In the genomic region with DNA sequence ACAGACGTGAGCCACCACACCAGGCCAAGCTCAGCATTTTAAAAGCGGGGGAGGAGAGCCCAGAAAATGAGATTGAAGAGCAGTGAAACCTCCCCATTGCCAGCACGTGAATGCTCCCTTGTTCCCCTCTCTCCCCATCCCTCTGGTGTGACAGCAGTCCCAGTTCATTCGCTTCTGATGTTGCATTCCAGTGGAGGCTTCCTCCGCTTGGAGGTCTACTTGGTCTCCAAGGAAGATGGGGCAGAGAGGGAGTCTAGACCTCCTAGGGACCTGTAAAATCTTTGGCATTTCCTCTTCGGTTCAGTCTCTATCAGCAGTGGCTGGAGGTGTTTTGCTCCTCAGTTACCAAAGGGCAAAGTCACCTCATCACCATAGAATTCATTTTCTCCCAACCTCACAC, we compare ENCODE assay signal across 25 cellular contexts. TPM values are rescaled to one million over a fixed set of nuclear protein-coding genes. Genes with fewer than 3 reads are reported as not detected.
A peak's percentile ranks its signal among the peaks of the same experiment; 100 is the strongest.
DNase-seq lines count a peak whose midpoint lies in the region; ATAC-seq, FAIRE-seq and TF ChIP-seq lines count a peak whose summit lies in the region.
"Had no signal": no experiment of that assay in that cellular context is flagged by ENCODE, and none has a peak within 500 bp of the region (broad histone marks: within the 10 kb centered on the region; RNA-seq: fewer than 3 reads in every experiment).

No MANE protein-coding gene starts in this region.

- POLR2A ChIA-PET in IMR-90 (lab: Charles Lee; ENCODE audit: unreplicated experiment) = no interaction called here
- POLR2A ChIA-PET in H1 (lab: Charles Lee; ENCODE audit: partially characterized antibody) = interaction anchor here (1.1 kb wide), 1 partner anchor 35 kb away, joined by 4 read pairs; no protein-coding TSS in a partner anchor

- H4K8ac ChIP-seq in IMR-90 (ENCODE audit: low read depth in 2 of 2, low read length in 2 of 2) (no peak overlapping the region), H1 (ENCODE audit: extremely low read depth, insufficient read depth, low read length) (0 out of 2 replicates have a peak overlapping the region, but pooled peaks have one; percentile 43)

- H3K4me3 ChIP-seq in IMR-90 (ENCODE audit: insufficient read depth, low read depth, low read length) (no peak overlapping the region), H1 (ENCODE audit: extremely low read depth in 1 of 4, insufficient read depth in 2 of 4, low read depth in 3 of 4, low read length in 4 of 4) (no peak overlapping the region), neural progenitor cell (no peak overlapping the region)

- H2BK20ac ChIP-seq in IMR-90 (ENCODE audit: low read depth, low read length) (no peak overlapping the region), H1 (ENCODE audit: low read length) (no peak overlapping the region)

- H3K9me1 ChIP-seq in IMR-90 (ENCODE audit: insufficient read depth, low read length) = no peaks in the 10 kb centered on the region

- H4K5ac ChIP-seq in IMR-90 (ENCODE audit: low read depth, low read length) (no peak overlapping the region), H1 (ENCODE audit: insufficient read length, low read depth, low read length) (no peak overlapping the region)

- no peak for FAIRE-seq in H1 (lab: Jason Lieb, UNC)
- FAIRE-seq: GM19239 had no signal

- H3K56ac ChIP-seq in IMR-90 (ENCODE audit: extremely low read depth, insufficient read depth, low read length) (no peak overlapping the region), H1 (replicated peaks; ENCODE audit: insufficient read length, low read depth, low read length) (no peak overlapping the region)

- TF ChIP-seq CTCF in IMR-90 (conservative IDR thresholded peaks at IDR 0.05; ENCODE audit: low read depth, low read length) (no peak), H1 (IDR thresholded peaks at IDR 0.05; ENCODE audit: control extremely low read depth in 1 of 3, insufficient read depth in 1 of 3, low read depth in 1 of 3, low read length in 3 of 3) (no peak), neural progenitor cell (IDR thresholded peaks at IDR 0.05) (no peak), CD14-positive monocyte (IDR thresholded peaks at IDR 0.05) (no peak)

- 0 out of 2 replicates have a peak overlapping the region, but pooled peaks have one; percentile 6 for H3K14ac ChIP-seq in IMR-90 (replicated peaks; ENCODE audit: low read depth, low read length)
- H3K14ac ChIP-seq in H1 (ENCODE audit: insufficient read length) = no peak overlapping the region

- BruUV-seq in IMR-90 (replicated peaks; lab: Mats Ljungman, UMichigan) = no TSS peak

- in situ Hi-C loops in IMR-90 (cut with MboI; ENCODE audit: low sequenced_read_pairs) = no loop called here

- no peak overlapping the region; the same call in 2 of the 3 replicates for H2BK15ac ChIP-seq in IMR-90 (ENCODE audit: low read depth, low read length)
- H2BK15ac ChIP-seq in H1 (ENCODE audit: low read length) = no peak overlapping the region

- H3K27ac ChIP-seq in IMR-90 (ENCODE audit: insufficient read depth, low read length) (no peak overlapping the region), H1 (ENCODE audit: low read depth, low read length) (no peak overlapping the region), neural progenitor cell (no peak overlapping the region)
- H3K27ac ChIP-seq: RWPE1 had no signal

- H3K9ac ChIP-seq in IMR-90 (ENCODE audit: low read depth, low read length) (no peak overlapping the region), H1 (replicated peaks in 1 of 4; ENCODE audit: extremely low read depth in 1 of 4, low read depth in 3 of 4, low read length in 3 of 4) (no peak overlapping the region), neural progenitor cell (no peak overlapping the region)

- no peak overlapping the region for H2BK120ac ChIP-seq in IMR-90 (ENCODE audit: low read depth, low read length)
- H2BK120ac ChIP-seq in H1 (replicated peaks; ENCODE audit: low read depth, low read length) = no peak overlapping the region

- WGBS in IMR-90 (ENCODE audit: extremely low coverage in 2 of 2, insufficient read length in 1 of 2), 2 experiments = 60% methylated on average over 1 of the region's 6 CpGs; no CpG with 5 or more reads in 1 of the 2 experiments
- 64% methylated on average over 5 of the region's 6 CpGs; no CpG with 5 or more reads in 1 of the 2 experiments for WGBS in H1 (ENCODE audit: extremely low coverage in 1 of 2, insufficient coverage in 1 of 2, insufficient read length in 1 of 2, insufficient replicate concordance in 2 of 2, low coverage in 1 of 2, low lambda C conversion rate in 2 of 2, missing lambda C conversion rate in 1 of 2), 2 experiments

- H3K4ac ChIP-seq in IMR-90 (ENCODE audit: low read depth, low read length) (no peak overlapping the region), H1 (replicated peaks; ENCODE audit: insufficient read length, low read depth, low read length) (no peak overlapping the region)

- H2AK9ac ChIP-seq in IMR-90 (replicated peaks; ENCODE audit: low read depth, low read length, poor library complexity) = no peak overlapping the region

- H3K4me2 ChIP-seq in IMR-90 (ENCODE audit: low read depth, low read length) (no peak overlapping the region), H1 (ENCODE audit: insufficient read depth in 1 of 2, low read depth in 2 of 2, low read length in 2 of 2) (peak overlapping the region in 1 of 2 experiments; percentile 25; a peak in 1 of 4 replicates), neural progenitor cell (no peak overlapping the region)

- H3K79me1 ChIP-seq in IMR-90 (ENCODE audit: low read depth in 1 of 2, low read length in 2 of 2) = no peaks in the 10 kb centered on the region
- H3K79me1 ChIP-seq in H1 (ENCODE audit: low read depth, low read length) = no peaks in the 10 kb centered on the region

- no peaks in the 10 kb centered on the region for H3F3A ChIP-seq in neural progenitor cell (ENCODE audit: low read depth)

- no peaks in the 10 kb centered on the region for H3K9me3 Mint-ChIP-seq in neural progenitor cell
- H3K9me3 Mint-ChIP-seq in CD14-positive monocyte = peaks cover 0 to 1% (median 0%) of the 10 kb centered on the region in 7 donors

- H2AFZ ChIP-seq in IMR-90 (replicated peaks; ENCODE audit: low read length, poor library complexity) = peak overlapping the region; percentile 81
- peak overlapping the region; percentile 93 for H2AFZ ChIP-seq in H1 (ENCODE audit: low read length)
- H2AFZ ChIP-seq in neural progenitor cell (replicated peaks) = peak overlapping the region; percentile 85

- H3K9me3 ChIP-seq in IMR-90 (ENCODE audit: control insufficient read depth, insufficient read depth, low read length) (no peaks in the 10 kb centered on the region), H1 (ENCODE audit: insufficient read depth in 2 of 2, low read depth in 1 of 2, low read length in 1 of 2) (no peaks in the 10 kb centered on the region), neural progenitor cell (ENCODE audit: low read depth) (no peaks in the 10 kb centered on the region)
- H3K9me3 ChIP-seq: BE2C had no signal

- H4K91ac ChIP-seq in IMR-90 (ENCODE audit: insufficient read depth, low read depth, low read length) (no peak overlapping the region), H1 (replicated peaks; ENCODE audit: insufficient read length, low read length) (no peak overlapping the region)

- H3K18ac ChIP-seq in IMR-90 (ENCODE audit: low read depth, low read length) (no peak overlapping the region), H1 (ENCODE audit: extremely low read depth, low read length) (no peak overlapping the region)

- H3K36me3 ChIP-seq in IMR-90 (ENCODE audit: control insufficient read depth, insufficient read depth, low read length) (no peaks in the 10 kb centered on the region), H1 (ENCODE audit: control insufficient read depth in 2 of 4, insufficient read depth in 4 of 4, low read length in 3 of 4) (no peaks in the 10 kb centered on the region), neural progenitor cell (no peaks in the 10 kb centered on the region)
- H3K36me3 ChIP-seq: BE2C had no signal

- H3K23ac ChIP-seq in IMR-90 (ENCODE audit: low read depth, low read length) (no peak overlapping the region), H1 (ENCODE audit: insufficient read length) (no peak overlapping the region)

- peak; percentile 19 for DNase-seq in EH (ENCODE audit: low read depth)
- no peak for DNase-seq in IMR-90
- DNase-seq in H1 (ENCODE audit: low read depth in 1 of 2, low spot score in 2 of 2) = no peak
- DNase-seq in neural progenitor cell (ENCODE audit: low spot score) = no peak
- DNase-seq in CD14-positive monocyte (ENCODE audit: low spot score) = no peak
- DNase-seq in NCI-H2227 treated with DMSO at 0.1 percent for 48 hours (lab: John Stamatoyannopoulos, UW) = no peak
- no peak for DNase-seq in effector CD8-positive, alpha-beta T cell (lab: John Stamatoyannopoulos, UW)
- DNase-seq: 8988T, ACHN, BE2C, Calu3, DMS79 treated with DMSO at 0.1 percent for 48 hours, HCEC 1CT, Karpas-422, NCI-H1092 treated with DMSO at 0.1 percent for 48 hours, NCI-H1436, NCI-H187 treated with DMSO at 0.1 percent for 48 hours, NCI-H2171 treated with DMSO at 0.1 percent for 48 hours, NCI-H524, NCI-H748 treated with DMSO at 0.1 percent for 48 hours, SHP77 had no signal

- H3K4me3 Mint-ChIP-seq in neural progenitor cell = no peak overlapping the region
- H3K4me3 Mint-ChIP-seq in CD14-positive monocyte = no peak overlapping the region

- H3K27me3 Mint-ChIP-seq in neural progenitor cell (ENCODE audit: insufficient read depth, low read depth) (no peaks in the 10 kb centered on the region), CD14-positive monocyte (ENCODE audit: low read depth in 3 of 3) (peaks cover 0 to 1% (median 0%) of the 10 kb centered on the region in 3 donors)

- no peak for ATAC-seq in IMR-90 (ENCODE audit: low read depth)
- no peak for ATAC-seq in HG02610 (IDR thresholded peaks at IDR 0.05; ENCODE audit: unreplicated experiment)
- ATAC-seq: Panc1 had no signal

- TF ChIP-seq RAD21 in IMR-90 (IDR thresholded peaks at IDR 0.05; ENCODE audit: low read length) (no peak), H1 (IDR thresholded peaks at IDR 0.05 in 1 of 2, conservative IDR thresholded peaks at IDR 0.05 in 1 of 2; ENCODE audit: low read depth in 2 of 2, low read length in 2 of 2) (no peak)

- dilution Hi-C loops in IMR-90 (cut with HindIII; ENCODE audit: low sequenced_read_pairs, unreplicated experiment) = no loop called here

- H3K4me1 Mint-ChIP-seq in neural progenitor cell = peaks cover 5% of the 10 kb centered on the region
- peaks cover 3% of the 10 kb centered on the region for H3K4me1 Mint-ChIP-seq in CD14-positive monocyte

- no peaks in the 10 kb centered on the region for H3K79me2 ChIP-seq in H1 (ENCODE audit: control insufficient read depth in 1 of 2, insufficient read depth in 2 of 2, low read length in 2 of 2)
- no peaks in the 10 kb centered on the region for H3K79me2 ChIP-seq in neural progenitor cell (ENCODE audit: low read depth)

- H3K27ac Mint-ChIP-seq in neural progenitor cell = no peak overlapping the region
- peak overlapping the region in 2 of 7 donors; percentile 19 to 66 for H3K27ac Mint-ChIP-seq in CD14-positive monocyte

- no peaks in the 10 kb centered on the region for H3K27me3 ChIP-seq in IMR-90 (ENCODE audit: control insufficient read depth, insufficient read depth, low read length)
- no peaks in the 10 kb centered on the region for H3K27me3 ChIP-seq in H1 (replicated peaks in 1 of 4; ENCODE audit: control insufficient read depth in 3 of 4, extremely low read depth in 1 of 4, insufficient read depth in 3 of 4, low read length in 3 of 4)
- no peaks in the 10 kb centered on the region for H3K27me3 ChIP-seq in neural progenitor cell
- H3K27me3 ChIP-seq: BE2C had no signal

- no peak overlapping the region for H2BK12ac ChIP-seq in H1 (ENCODE audit: low read depth, low read length)

- H2AK5ac ChIP-seq in IMR-90 (ENCODE audit: low read depth, low read length) (no peak overlapping the region), H1 (ENCODE audit: low read depth, low read length) (no peak overlapping the region)

- CTCF ChIA-PET in IMR-90 (lab: Yijun Ruan, JAX) = interaction anchor here (0.6 kb wide), 1 partner anchor 19 kb away, joined by 4 read pairs; no protein-coding TSS in a partner anchor
- CTCF ChIA-PET in H1 (lab: Charles Lee; ENCODE audit: partially characterized antibody) = interaction anchor here (1.5 kb wide), 1 partner anchor 12 kb away, joined by 3 read pairs; no protein-coding TSS in a partner anchor

- intact Hi-C loops in IMR-90 (cut with micrococcal nuclease) (no loop called here), CD14-positive monocyte (cut with micrococcal nuclease) (no loop called here)

- no peak for TF ChIP-seq POLR2A in IMR-90 (IDR thresholded peaks at IDR 0.05; ENCODE audit: low read depth, low read length)
- no peak for TF ChIP-seq POLR2A in H1 (IDR thresholded peaks at IDR 0.05; ENCODE audit: control extremely low read depth in 1 of 2, low read depth in 2 of 2, low read length in 2 of 2)

- TF ChIP-seq EP300 in H1 (IDR thresholded peaks at IDR 0.05; ENCODE audit: borderline replicate concordance in 1 of 2, low read depth in 2 of 2, low read length in 2 of 2) = no peak

- H3K23me2 ChIP-seq in H1 (ENCODE audit: low read depth, low read length) = no peaks in the 10 kb centered on the region

- H3K36me3 Mint-ChIP-seq in neural progenitor cell = no peaks in the 10 kb centered on the region
- no peaks in the 10 kb centered on the region for H3K36me3 Mint-ChIP-seq in CD14-positive monocyte

- H2BK5ac ChIP-seq in IMR-90 (ENCODE audit: low read depth, low read length, poor library complexity, severe bottlenecking) = no peak overlapping the region
- no peak overlapping the region for H2BK5ac ChIP-seq in H1 (ENCODE audit: low read depth, low read length)

- H4K20me1 ChIP-seq in IMR-90 (ENCODE audit: insufficient read depth, low read length) (no peaks in the 10 kb centered on the region), H1 (replicated peaks in 1 of 2; ENCODE audit: control insufficient read depth in 1 of 2, insufficient read depth in 2 of 2, low read length in 2 of 2) (no peaks in the 10 kb centered on the region), neural progenitor cell (ENCODE audit: low read depth) (no peaks in the 10 kb centered on the region)

- H3K4me1 ChIP-seq in IMR-90 (ENCODE audit: control insufficient read depth, insufficient read depth, low read length) (no peaks in the 10 kb centered on the region), H1 (replicated peaks in 1 of 4; ENCODE audit: control insufficient read depth in 3 of 4, insufficient read depth in 4 of 4, low read length in 3 of 4) (peaks cover 0 to 3% (median 0%) of the 10 kb centered on the region in 4 experiments; a peak in 1 of 7 replicates), neural progenitor cell (no peaks in the 10 kb centered on the region)
- H3K4me1 ChIP-seq: BE2C had no signal

RNA-seq across cellular contexts. Expression of gene EP300, which starts 30.2 kb away (rescaled TPM):
- total RNA-seq in IMR-90 (2012; rRNA removed) = 17.5 and 27.4 TPM in 2 replicates
- 21.9 and 23.3 TPM in 2 replicates for polyA plus RNA-seq in IMR-90 (2012; rRNA removed)
- polyA plus RNA-seq in IMR-90 (2012; cell fraction: cytosol; rRNA removed) = 8.0 and 8.8 TPM in 2 replicates
- 35.3 and 38.0 TPM in 2 replicates for polyA plus RNA-seq in IMR-90 (2012; cell fraction: nucleus; rRNA removed; ENCODE audit: low replicate concordance)
- total RNA-seq in H1 (2021; fragmentation: NEBNext Ultra II Directional; extraction: Animal tissue kit (Norgen Biotek cat#: 25700)) = 106 and 109 TPM in 2 replicates
- 39.5 and 62.6 TPM in 2 replicates for polyA plus RNA-seq in H1 (2011; rRNA removed)
- 27.1 TPM for polyA plus RNA-seq in H1 (2011; cell fraction: cytosol; rRNA removed)
- polyA plus RNA-seq in H1 (2011; cell fraction: nucleus; rRNA removed) = 99.3 TPM
- 63.1 to 84.7 TPM (median 69.5 TPM) in 4 replicates for polyA plus RNA-seq in H1 (2012, experiment 1 of 2)
- polyA plus RNA-seq in H1 (2012, experiment 2 of 2) = 4.9 TPM
- polyA plus RNA-seq in H1 (2013, experiment 1 of 2) = 34.6 TPM
- polyA plus RNA-seq in H1 (2013, experiment 2 of 2) = 32.0 TPM
- polyA minus RNA-seq in H1 (2011; rRNA and poly(A)+ RNA removed) = 144 and 149 TPM in 2 replicates
- polyA minus RNA-seq in H1 (2011; cell fraction: cytosol; rRNA and poly(A)+ RNA removed) = 76.2 TPM
- 129 TPM for polyA minus RNA-seq in H1 (2011; cell fraction: nucleus; rRNA and poly(A)+ RNA removed)
- 57.9 and 66.6 TPM in 2 replicates for total RNA-seq in neural progenitor cell (ENCODE audit: low replicate concordance)
- polyA plus RNA-seq in CD14-positive monocyte = 10 to 100 TPM in 1 of 2 donors, 1 to 10 TPM in 1; 5.7 to 16.8 TPM
